8 cellular contexts compared by ENCODE assay signal in genomic region chr12:2813214-2813554, GRCh38. TPM values are rescaled to one million over a fixed set of nuclear protein-coding genes. Genes with fewer than 3 reads are reported as not detected.
DNase-seq lines count a peak whose midpoint lies in the region; ATAC-seq and TF ChIP-seq lines count a peak whose summit lies in the region.
"Had no signal": no experiment of that assay in that cellular context is flagged by ENCODE, and none has a peak within 500 bp of the region (broad histone marks: within the 10 kb centered on the region; RNA-seq: fewer than 3 reads in every experiment).

No MANE protein-coding gene starts in this region.

- no peak for ATAC-seq in activated T-helper 17 cell treated with anti-CD3 and anti-CD28 coated beads, Interleukin-2, amount 50 U/mL, for 72 hours (replicated peaks)
- no peak for ATAC-seq in HG03025 (IDR thresholded peaks at IDR 0.05; ENCODE audit: low FRiP score, unreplicated experiment)

- TF ChIP-seq CTCF in HFF-Myc (IDR thresholded peaks at IDR 0.05; ENCODE audit: low read depth, low read length, missing control alignments) = no peak

- DNase-seq in HFF-Myc (ENCODE audit: extremely low read depth, low read depth) (no peak), immature natural killer cell (no peak), NCI-H146 (lab: John Stamatoyannopoulos, UW) (no peak), COR-L47 (lab: John Stamatoyannopoulos, UW) (no peak)

- peak overlapping the region; percentile 73 to 92 for H3K9ac ChIP-seq in stomach smooth muscle (ENCODE audit: low read length in 2 of 2)

- H3K4me3 ChIP-seq in HFF-Myc (replicated peaks; ENCODE audit: low read depth, low read length) = peak overlapping the region; percentile 75
- peak overlapping the region; percentile 98 to 99 for H3K4me3 ChIP-seq in stomach smooth muscle (ENCODE audit: low read length in 2 of 2)

- peaks cover 7 to 12% of the 10 kb centered on the region in 2 donors for H3K36me3 ChIP-seq in stomach smooth muscle (ENCODE audit: control insufficient read depth in 2 of 2, insufficient read depth in 2 of 2, low read length in 2 of 2)

- H3K9me3 ChIP-seq in stomach smooth muscle (ENCODE audit: control insufficient read depth in 2 of 2, low read length in 2 of 2) = no peaks in the 10 kb centered on the region

- H3K27ac Mint-ChIP-seq in activated T-helper 17 cell treated with anti-CD3 and anti-CD28 coated beads, Interleukin-2, amount 50 U/mL, for 72 hours = peak overlapping the region; percentile 100
- H3K27ac Mint-ChIP-seq in immature natural killer cell = peak overlapping the region; percentile 99 to 100 (median 100)

- H3K9me3 Mint-ChIP-seq in activated T-helper 17 cell treated with anti-CD3 and anti-CD28 coated beads, Interleukin-2, amount 50 U/mL, for 72 hours = no peaks in the 10 kb centered on the region
- H3K9me3 Mint-ChIP-seq in immature natural killer cell = no peaks in the 10 kb centered on the region

- peaks cover 15% of the 10 kb centered on the region for H3K4me1 ChIP-seq in stomach smooth muscle (ENCODE audit: control insufficient read depth, insufficient read depth, low read length)

- peaks cover 10% of the 10 kb centered on the region for H3K4me1 Mint-ChIP-seq in activated T-helper 17 cell treated with anti-CD3 and anti-CD28 coated beads, Interleukin-2, amount 50 U/mL, for 72 hours
- peaks cover 31 to 40% of the 10 kb centered on the region in 2 donors for H3K4me1 Mint-ChIP-seq in immature natural killer cell

- no peaks in the 10 kb centered on the region for H3K27me3 ChIP-seq in stomach smooth muscle (ENCODE audit: control insufficient read depth in 1 of 2, insufficient read depth in 2 of 2, low read length in 2 of 2)

- peaks cover 32% of the 10 kb centered on the region for H3K36me3 Mint-ChIP-seq in activated T-helper 17 cell treated with anti-CD3 and anti-CD28 coated beads, Interleukin-2, amount 50 U/mL, for 72 hours (ENCODE audit: low read depth)
- H3K36me3 Mint-ChIP-seq in immature natural killer cell = peaks cover 0 to 9% (median 7%) of the 10 kb centered on the region in 3 donors

- H3K27me3 Mint-ChIP-seq in activated T-helper 17 cell treated with anti-CD3 and anti-CD28 coated beads, Interleukin-2, amount 50 U/mL, for 72 hours = no peaks in the 10 kb centered on the region
- H3K27me3 Mint-ChIP-seq in immature natural killer cell (ENCODE audit: low read depth in 3 of 3) = peaks cover 5 to 13% (median 11%) of the 10 kb centered on the region in 3 donors

- H3K4me3 Mint-ChIP-seq in activated T-helper 17 cell treated with anti-CD3 and anti-CD28 coated beads, Interleukin-2, amount 50 U/mL, for 72 hours = peak overlapping the region; percentile 99
- H3K4me3 Mint-ChIP-seq in immature natural killer cell = peak overlapping the region; percentile 100

- H3K27ac ChIP-seq in stomach smooth muscle (ENCODE audit: low read length) = peak overlapping the region; percentile 89

RNA-seq across cellular contexts. Expression of gene ITFG2, which starts 0.7 kb away (rescaled TPM):
- 10 to 100 TPM; 34.8 to 43.8 TPM for total RNA-seq in activated T-helper 17 cell treated with anti-CD3 and anti-CD28 coated beads, Interleukin-2, amount 50 U/mL, for 72 hours
- polyA plus RNA-seq in immature natural killer cell = 10 to 100 TPM; 39.5 to 83.0 (median 60.4) TPM

RNA-seq across cellular contexts. Expression of gene FKBP4, which starts 18.4 kb away (rescaled TPM):
- total RNA-seq in activated T-helper 17 cell treated with anti-CD3 and anti-CD28 coated beads, Interleukin-2, amount 50 U/mL, for 72 hours = 100 to 1,000 TPM in 1 of 2 donors, 10 to 100 TPM in 1; 78.9 to 166 TPM
- polyA plus RNA-seq in immature natural killer cell = 10 to 100 TPM; 24.9 to 30.3 (median 27.6) TPM

RNA-seq across cellular contexts. Expression of gene NRIP2, which starts 21.7 kb away (rescaled TPM):
- total RNA-seq in activated T-helper 17 cell treated with anti-CD3 and anti-CD28 coated beads, Interleukin-2, amount 50 U/mL, for 72 hours = not detected
- polyA plus RNA-seq in immature natural killer cell = 1 to 10 TPM in 1 of 3 donors, under 1 TPM in 2; 0.31 to 1.4 (median 0.71) TPM
- total RNA-seq: SK-MEL-5 had no signal

RNA-seq across cellular contexts. Expression of gene TEX52, which starts 43.7 kb away (rescaled TPM):
- total RNA-seq in activated T-helper 17 cell treated with anti-CD3 and anti-CD28 coated beads, Interleukin-2, amount 50 U/mL, for 72 hours = under 1 TPM in 1 of 2 donors, not detected in 1; 0.35 TPM
- polyA plus RNA-seq in immature natural killer cell = not detected
- total RNA-seq: SK-MEL-5 had no signal
